ENCODE assay signal across 18 cellular contexts in genomic region chr14:84085493-84085892, GRCh38.
DNase-seq lines count a peak whose midpoint lies in the region; ATAC-seq and TF ChIP-seq lines count a peak whose summit lies in the region.
"Had no signal": no experiment of that assay in that cellular context is flagged by ENCODE, and none has a peak within 500 bp of the region (broad histone marks: within the 10 kb centered on the region; RNA-seq: fewer than 3 reads in every experiment).

No MANE protein-coding gene starts in this region.

- TF ChIP-seq CTCF in right atrium auricular region (IDR thresholded peaks at IDR 0.05), result no peak
- TF ChIP-seq CTCF in tibial artery (IDR thresholded peaks at IDR 0.05), result no peak
- no peak for TF ChIP-seq CTCF in natural killer cell (IDR thresholded peaks at IDR 0.05)

- no peaks in the 10 kb centered on the region for H3K4me1 ChIP-seq in right atrium auricular region
- H3K4me1 ChIP-seq in tibial artery, result peaks cover 0 to 61% (median 18%) of the 10 kb centered on the region in 4 donors
- H3K4me1 ChIP-seq: A549, BLaER1 had no signal

- H3K27me3 ChIP-seq in right atrium auricular region (no peaks in the 10 kb centered on the region), tibial artery (no peaks in the 10 kb centered on the region)
- H3K27me3 ChIP-seq: BLaER1 had no signal

- H3K4me3 Mint-ChIP-seq in natural killer cell, result no peak overlapping the region
- H3K4me3 Mint-ChIP-seq: CD14-positive monocyte; CD4-positive, alpha-beta memory T cell; H9 had no signal

- H3K9me3 ChIP-seq in right atrium auricular region (no peaks in the 10 kb centered on the region), tibial artery (no peaks in the 10 kb centered on the region)
- H3K9me3 ChIP-seq: A549 had no signal

- H3K27ac ChIP-seq in right atrium auricular region (no peak overlapping the region), tibial artery (peak overlapping the region; percentile 51 to 52)
- H3K27ac ChIP-seq: 22Rv1, A549, BLaER1, HL-60 had no signal

- ATAC-seq in Right ventricle myocardium inferior, result peak; percentile 66
- ATAC-seq in natural killer cell, result no peak
- no peak for ATAC-seq in HG02852 (IDR thresholded peaks at IDR 0.05; ENCODE audit: unreplicated experiment)
- ATAC-seq: A549 had no signal

- H3K9me3 Mint-ChIP-seq in natural killer cell, result peaks cover 0 to 2% of the 10 kb centered on the region in 2 donors

- no peaks in the 10 kb centered on the region for H3K4me1 Mint-ChIP-seq in natural killer cell
- H3K4me1 Mint-ChIP-seq: CD14-positive monocyte; CD4-positive, alpha-beta memory T cell had no signal

- H3K36me3 Mint-ChIP-seq in natural killer cell, result no peaks in the 10 kb centered on the region
- H3K36me3 Mint-ChIP-seq: CD14-positive monocyte; CD4-positive, alpha-beta memory T cell had no signal

- H3K27me3 Mint-ChIP-seq in natural killer cell (ENCODE audit: low read depth in 2 of 2), result no peaks in the 10 kb centered on the region
- H3K27me3 Mint-ChIP-seq: CD4-positive, alpha-beta memory T cell had no signal

- no peak overlapping the region for H3K27ac Mint-ChIP-seq in natural killer cell
- H3K27ac Mint-ChIP-seq: CD14-positive monocyte; CD4-positive, alpha-beta memory T cell had no signal

- intact Hi-C loops in Right ventricle myocardium inferior (cut with DNase I), result no loop called here
- intact Hi-C loops in tibial artery (cut with DNase I; ENCODE audit: low total_unique reads), result no loop called here
- intact Hi-C loops in natural killer cell (cut with micrococcal nuclease), result no loop called here

- H3K36me3 ChIP-seq in right atrium auricular region (no peaks in the 10 kb centered on the region), tibial artery (no peaks in the 10 kb centered on the region)
- H3K36me3 ChIP-seq: BLaER1 had no signal

- DNase-seq in Right ventricle myocardium inferior (ENCODE audit: missing footprints), result no peak
- no peak for DNase-seq in right atrium auricular region (ENCODE audit: low spot score)
- DNase-seq in fibroblast of the conjunctiva (ENCODE audit: low read depth), result peak; percentile 17
- peak; percentile 5 for DNase-seq in myocyte (ENCODE audit: low read depth)
- DNase-seq in tibial artery, result no peak
- DNase-seq in AG08396 (ENCODE audit: low spot score), result no peak
- no peak for DNase-seq in natural killer cell
- DNase-seq: CD4-positive, alpha-beta memory T cell; DMS53; DND-41; EL; H9 had no signal

- H3K4me3 ChIP-seq in right atrium auricular region (no peak overlapping the region), tibial artery (no peak overlapping the region)
- H3K4me3 ChIP-seq: A549, BLaER1 had no signal

Comparison
In these comparisons a context has a peak if more than half of its experiments do, and no peak if none do; other contexts are left out.
1. DNase-seq: peak in fibroblast of the conjunctiva (single experiment) and myocyte (single experiment); none in Right ventricle myocardium inferior (single experiment), right atrium auricular region (single experiment), tibial artery (0 of 2), AG08396 (single experiment) and natural killer cell (single experiment).
2. H3K27ac ChIP-seq: peak in tibial artery (2 of 2); none in right atrium auricular region (0 of 2).